ENCODE assay signal across 1 cellular context in the genomic region with DNA sequence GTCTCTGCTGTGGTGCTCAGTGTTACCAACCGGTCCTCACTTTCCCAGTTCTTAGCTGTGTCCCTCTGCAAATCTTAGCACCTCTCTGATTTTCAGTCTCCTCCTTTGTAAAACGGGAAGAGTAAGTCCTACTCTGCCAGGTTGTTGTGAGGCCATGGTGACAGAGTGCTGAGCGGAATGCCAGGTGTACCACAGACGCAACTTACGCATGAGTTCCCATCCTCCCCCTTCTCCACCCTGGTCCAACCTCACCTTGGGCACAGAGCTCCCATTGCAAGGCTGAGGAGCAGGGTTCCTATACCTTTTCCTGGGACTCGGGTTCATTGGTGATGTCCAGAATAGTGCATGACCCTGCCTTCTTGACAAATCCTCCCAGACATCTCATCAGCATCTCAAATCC.
TF ChIP-seq lines count a peak whose summit lies in the region.

No MANE protein-coding gene starts in this region.

TF ChIP-seq in WTC11, 78 proteins besides CTCF, POLR2A, EP300 and RAD21 (continued from another document):
- TF ChIP-seq ZNF425 (CRISPR knock-in tag; conservative IDR thresholded peaks at IDR 0.05) (no peak), ETV6 (CRISPR knock-in tag; IDR thresholded peaks at IDR 0.05) (no peak), JAZF1 (CRISPR knock-in tag; IDR thresholded peaks at IDR 0.05) (no peak), OVOL2 (CRISPR knock-in tag; IDR thresholded peaks at IDR 0.05; ENCODE audit: borderline replicate concordance) (no peak), TCF7 (CRISPR knock-in tag; IDR thresholded peaks at IDR 0.05; ENCODE audit: low read depth) (no peak), KAT7 (CRISPR knock-in tag; IDR thresholded peaks at IDR 0.05; ENCODE audit: borderline replicate concordance) (no peak), ZNF232 (CRISPR knock-in tag; IDR thresholded peaks at IDR 0.05) (no peak)
